Comparison of ENCODE assay signal across 14 cellular contexts in genomic region chr15:69390575-69390974, GRCh38. TPM values are rescaled to one million over a fixed set of nuclear protein-coding genes. Genes with fewer than 3 reads are reported as not detected.
DNase-seq lines count a peak whose midpoint lies in the region; ATAC-seq and TF ChIP-seq lines count a peak whose summit lies in the region.
"Had no signal": no experiment of that assay in that cellular context is flagged by ENCODE, and none has a peak within 500 bp of the region (broad histone marks: within the 10 kb centered on the region; RNA-seq: fewer than 3 reads in every experiment).

No MANE protein-coding gene starts in this region.

- TF ChIP-seq CTCF in HFFc6 (IDR thresholded peaks at IDR 0.05): no peak
- TF ChIP-seq CTCF in GM13976 (IDR thresholded peaks at IDR 0.05; ENCODE audit: borderline replicate concordance, control extremely low read depth, extremely low read depth, insufficient read depth, missing control alignments): no peak

- H3K4me1 Mint-ChIP-seq in HFFc6 (ENCODE audit: low read depth): peaks cover 65% of the 10 kb centered on the region

- H3K27me3 Mint-ChIP-seq in HFFc6 (ENCODE audit: insufficient read depth): no peaks in the 10 kb centered on the region

- no peak overlapping the region for H2AFZ ChIP-seq in ACC112 (ENCODE audit: low read length, unreplicated experiment)

- in situ Hi-C loops in GM13976 (cut with MboI; ENCODE audit: low sequenced_read_pairs, unreplicated experiment): loop anchor here (25.0 kb wide), 1 partner anchor 328 kb away; no protein-coding TSS in a partner anchor

- DNase-seq in HFFc6 (peak; percentile 88), astrocyte of the hippocampus (ENCODE audit: low read depth, low spot score) (peak; percentile 55), hepatic stellate cell (ENCODE audit: low spot score) (peak; percentile 78), GM13976 (ENCODE audit: low spot score) (no peak), SIG-M5 treated with dmso at 0.1 percent for 504 hours (lab: John Stamatoyannopoulos, UW; ENCODE audit: unreplicated experiment) (no peak)
- no peak for DNase-seq in stimulated activated CD4-positive, alpha-beta T cell treated with anti-CD3 and anti-CD28 coated beads, Interleukin-12 subunit alpha, Interleukin-12 subunit beta, amount 100 ng/mL, for 4 hours
- DNase-seq: AML-193, DMS79 treated with DMSO at 0.1 percent for 48 hours, H7, head of caudate nucleus, NCI-H510A had no signal

- no peaks in the 10 kb centered on the region for H3K9me3 Mint-ChIP-seq in HFFc6

- H3K79me2 ChIP-seq in ACC112 (ENCODE audit: control insufficient read depth, insufficient read depth, low read length, unreplicated experiment): no peaks in the 10 kb centered on the region

- ATAC-seq in GM21825 (IDR thresholded peaks at IDR 0.05; ENCODE audit: unreplicated experiment): no peak
- ATAC-seq: Right ventricle myocardium inferior had no signal

- no peaks in the 10 kb centered on the region for H3K36me3 ChIP-seq in ACC112 (ENCODE audit: insufficient read depth, low read length)

- H3K27me3 ChIP-seq in ACC112 (ENCODE audit: insufficient read depth, low read length): no peaks in the 10 kb centered on the region

- peak overlapping the region; percentile 67 for H3K27ac Mint-ChIP-seq in HFFc6

- peak overlapping the region; percentile 29; the same call in 1 of the 2 replicates for H3K27ac ChIP-seq in ACC112 (ENCODE audit: low read depth, low read length)

- no peak overlapping the region for H3K4me3 Mint-ChIP-seq in HFFc6

- H3K36me3 Mint-ChIP-seq in HFFc6 (ENCODE audit: low read depth): no peaks in the 10 kb centered on the region

- H3K4me1 ChIP-seq in ACC112 (ENCODE audit: control insufficient read depth, insufficient read depth, low read length, unreplicated experiment): peaks cover 21% of the 10 kb centered on the region

- H3K4me3 ChIP-seq in ACC112 (ENCODE audit: low read depth, low read length): no peak overlapping the region

RNA-seq across cellular contexts. Expression of gene KIF23, which starts 23.6 kb away (rescaled TPM):
- total RNA-seq in HFFc6 (2021; fragmentation: NEBNext Ultra II Directional; extraction: Animal tissue kit (Norgen Biotek cat#: 25700)): 10 to 100 TPM; 37.0 to 74.7 (median 64.6) TPM

Comparison
In these comparisons a context has a peak if more than half of its experiments do, and no peak if none do; other contexts are left out.
1. DNase-seq: peak in HFFc6 (single experiment), astrocyte of the hippocampus (single experiment) and hepatic stellate cell (single experiment); none in GM13976 (single experiment), SIG-M5 treated with dmso at 0.1 percent for 504 hours (single experiment) and stimulated activated CD4-positive, alpha-beta T cell treated with anti-CD3 and anti-CD28 coated beads, Interleukin-12 subunit alpha, Interleukin-12 subunit beta, amount 100 ng/mL, for 4 hours (single experiment).